In genomic region chr6:111628117-111628866, GRCh38 we compare ENCODE assay signal across 16 cellular contexts. TPM values are rescaled to one million over a fixed set of nuclear protein-coding genes. Genes with fewer than 3 reads are reported as not detected.
DNase-seq lines count a peak whose midpoint lies in the region; ATAC-seq and TF ChIP-seq lines count a peak whose summit lies in the region.
"Had no signal": no experiment of that assay in that cellular context is flagged by ENCODE, and none has a peak within 500 bp of the region (broad histone marks: within the 10 kb centered on the region; RNA-seq: fewer than 3 reads in every experiment).

No MANE protein-coding gene starts in this region.

- no peak for TF ChIP-seq POLR2A in sigmoid colon (IDR thresholded peaks at IDR 0.05)

- intact Hi-C loops in left ventricle myocardium inferior (cut with micrococcal nuclease) = no loop called here
- intact Hi-C loops in sigmoid colon (cut with DNase I) = no loop called here

- WGBS in sigmoid colon, 2 donors = 86 to 88% methylated on average over 6 of the region's 6 CpGs

- H3K4me1 ChIP-seq in left ventricle myocardium inferior (peaks cover 47% of the 10 kb centered on the region), sigmoid colon (peaks cover 0 to 45% (median 33%) of the 10 kb centered on the region in 4 donors)

- peak; percentile 58 for DNase-seq in AG20443 (ENCODE audit: low spot score)
- peak; percentile 48 for DNase-seq in choroid plexus epithelial cell (ENCODE audit: low read depth)
- no peak for DNase-seq in left ventricle myocardium inferior
- DNase-seq in sigmoid colon = no peak
- DNase-seq in DMS 273 treated with DMSO at 0.1 percent for 48 hours (lab: John Stamatoyannopoulos, UW) = no peak
- DNase-seq in H4 (ENCODE audit: low spot score) = no peak
- no peak for DNase-seq in H7
- DNase-seq: H9; NCI-H1694 treated with DMSO at 0.1 percent for 48 hours; NCI-H524; stimulated activated naive CD4-positive, alpha-beta T cell; T-helper 17 cell had no signal

- H3K36me3 ChIP-seq in left ventricle myocardium inferior = no peaks in the 10 kb centered on the region
- no peaks in the 10 kb centered on the region for H3K36me3 ChIP-seq in sigmoid colon
- no peaks in the 10 kb centered on the region for H3K36me3 ChIP-seq in H7 (replicated peaks; ENCODE audit: control insufficient read depth, insufficient read depth, low read length)

- TF ChIP-seq EP300 in sigmoid colon (IDR thresholded peaks at IDR 0.05) = no peak

- ATAC-seq in HG02884 (IDR thresholded peaks at IDR 0.05; ENCODE audit: unreplicated experiment) = no peak
- ATAC-seq: activated CD4-positive, CD25-positive, alpha-beta regulatory T cell treated with anti-CD3 and anti-CD28 coated beads, Interleukin-2, amount 50 U/mL, for 24 hours; activated naive CD4-positive, alpha-beta T cell treated with anti-CD3 and anti-CD28 coated beads, Interleukin-2, amount 50 U/mL, for 72 hours; T-helper 17 cell had no signal

- peak overlapping the region; percentile 74 for H3K27ac ChIP-seq in left ventricle myocardium inferior (replicated peaks)
- peak overlapping the region; percentile 1 to 79 (median 44) for H3K27ac ChIP-seq in sigmoid colon
- H3K27ac ChIP-seq: HL-60 had no signal

- no peaks in the 10 kb centered on the region for H3K27me3 ChIP-seq in left ventricle myocardium inferior (ENCODE audit: low read depth)
- H3K27me3 ChIP-seq in sigmoid colon = no peaks in the 10 kb centered on the region
- no peaks in the 10 kb centered on the region for H3K27me3 ChIP-seq in H7 (ENCODE audit: control insufficient read depth, insufficient read depth, low read length)

- peaks cover 10% of the 10 kb centered on the region for H3K9me3 ChIP-seq in left ventricle myocardium inferior (replicated peaks)
- H3K9me3 ChIP-seq in sigmoid colon = no peaks in the 10 kb centered on the region

- H3K4me3 ChIP-seq in choroid plexus epithelial cell (ENCODE audit: low read depth, low read length) = no peak overlapping the region
- no peak overlapping the region for H3K4me3 ChIP-seq in left ventricle myocardium inferior
- no peak overlapping the region for H3K4me3 ChIP-seq in sigmoid colon
- no peak overlapping the region for H3K4me3 ChIP-seq in H7 (ENCODE audit: insufficient read depth, low read depth, low read length)

- no peak for TF ChIP-seq CTCF in choroid plexus epithelial cell (conservative IDR thresholded peaks at IDR 0.05; ENCODE audit: low read depth, low read length)
- TF ChIP-seq CTCF in left ventricle myocardium inferior (IDR thresholded peaks at IDR 0.05; ENCODE audit: borderline replicate concordance) = no peak
- TF ChIP-seq CTCF in sigmoid colon (IDR thresholded peaks at IDR 0.05) = no peak

RNA-seq across cellular contexts. Expression of gene TRAF3IP2, which starts 22.6 kb away (rescaled TPM):
- total RNA-seq in left ventricle myocardium inferior (10.6 TPM), sigmoid colon (10 to 100 TPM; 15.8 to 21.4 (median 17.3) TPM)
- 10 to 100 TPM; 39.2 to 58.5 (median 48.0) TPM for polyA plus RNA-seq in sigmoid colon
- 22.8 and 23.7 TPM in 2 replicates for total RNA-seq in H4 (2014; rRNA removed; shearing (Covaris generic))
- 24.1 and 46.7 TPM in 2 replicates for total RNA-seq in H7 (2014; rRNA removed; shearing (Covaris generic))

Comparison
In these comparisons a context has a peak if more than half of its experiments do, and no peak if none do; other contexts are left out.
1. DNase-seq: peak in AG20443 (single experiment) and choroid plexus epithelial cell (single experiment); none in left ventricle myocardium inferior (single experiment), sigmoid colon (single experiment), DMS 273 treated with DMSO at 0.1 percent for 48 hours (single experiment), H4 (single experiment) and H7 (single experiment).